Comparison of ENCODE assay signal across 14 cellular contexts in the genomic region with DNA sequence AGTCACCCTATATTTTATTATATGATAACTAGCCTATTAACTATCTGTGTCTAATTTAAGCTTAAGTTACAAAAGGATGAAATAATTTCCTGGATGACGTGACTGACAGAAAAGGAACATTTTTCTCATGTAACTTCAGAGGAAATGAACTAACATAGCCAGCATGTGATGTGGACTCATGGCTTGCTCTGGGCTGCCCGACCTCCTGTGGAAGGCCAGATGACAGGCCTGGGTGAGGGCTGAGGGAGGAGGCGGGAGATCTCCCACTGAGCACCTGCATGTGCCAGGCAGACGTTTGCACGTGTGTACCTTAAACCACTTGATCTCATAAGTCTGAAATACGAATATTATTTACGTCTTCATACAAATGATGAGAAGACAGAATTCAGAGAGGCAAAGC.
DNase-seq lines count a peak whose midpoint lies in the region; ATAC-seq lines count a peak whose summit lies in the region.
"Had no signal": no experiment of that assay in that cellular context is flagged by ENCODE, and none has a peak within 500 bp of the region (broad histone marks: within the 10 kb centered on the region; RNA-seq: fewer than 3 reads in every experiment).

No MANE protein-coding gene starts in this region.

- no peaks in the 10 kb centered on the region for H3K9me3 ChIP-seq in muscle layer of duodenum (ENCODE audit: control insufficient read depth in 1 of 2, low read length in 2 of 2)

- H3K4me3 ChIP-seq in muscle layer of duodenum (ENCODE audit: low read depth in 1 of 2, low read length in 2 of 2) = no peak overlapping the region

- no peak for DNase-seq in stimulated activated naive CD8-positive, alpha-beta T cell treated with anti-CD3 and anti-CD28 coated beads, Interleukin-15, Interleukin-2, amounts not matched to agents 100 U/mL and 50 U/mL, for 24 hours
- DNase-seq in stimulated activated naive CD8-positive, alpha-beta T cell treated with anti-CD3 and anti-CD28 coated beads, Interleukin-15, amount 100 ng/mL, for 72 hours = no peak
- DNase-seq in fibroblast of gingiva (ENCODE audit: low read depth) (peak; percentile 9), RPMI8226 (no peak), NCI-H187 (lab: John Stamatoyannopoulos, UW) (no peak)
- DNase-seq: DMS79 treated with DMSO at 0.1 percent for 48 hours, erythroblast, NCI-H2081, T1000 had no signal

- H3K27me3 ChIP-seq in muscle layer of duodenum (ENCODE audit: low read depth, low read length) = no peaks in the 10 kb centered on the region

- no peaks in the 10 kb centered on the region for H3K27me3 Mint-ChIP-seq in stimulated activated naive CD8-positive, alpha-beta T cell treated with anti-CD3 and anti-CD28 coated beads, Interleukin-15, amount 100 ng/mL, for 72 hours
- H3K27me3 Mint-ChIP-seq: IgD-negative memory B cell had no signal

- H3K4me3 Mint-ChIP-seq in stimulated activated naive CD8-positive, alpha-beta T cell treated with anti-CD3 and anti-CD28 coated beads, Interleukin-15, amount 100 ng/mL, for 72 hours = no peak overlapping the region

- no peak overlapping the region for H3K27ac Mint-ChIP-seq in stimulated activated naive CD8-positive, alpha-beta T cell treated with anti-CD3 and anti-CD28 coated beads, Interleukin-15, amount 100 ng/mL, for 72 hours
- H3K27ac Mint-ChIP-seq: IgD-negative memory B cell had no signal

- no peaks in the 10 kb centered on the region for H3K4me1 ChIP-seq in muscle layer of duodenum (ENCODE audit: control insufficient read depth in 1 of 2, insufficient read depth in 2 of 2, low read length in 2 of 2)
- H3K4me1 ChIP-seq: parathyroid adenoma had no signal

- ATAC-seq in stimulated activated naive CD8-positive, alpha-beta T cell treated with anti-CD3 and anti-CD28 coated beads, Interleukin-15, Interleukin-2, amounts not matched to agents 100 U/mL and 50 U/mL, for 24 hours = peak; percentile 32
- ATAC-seq in stimulated activated naive CD8-positive, alpha-beta T cell treated with anti-CD3 and anti-CD28 coated beads, Interleukin-15, amount 100 ng/mL, for 72 hours = no peak
- no peak for ATAC-seq in GM18907 (IDR thresholded peaks at IDR 0.05; ENCODE audit: unreplicated experiment)
- ATAC-seq in GM21360 (IDR thresholded peaks at IDR 0.05; ENCODE audit: unreplicated experiment) = no peak

- H3K4me1 Mint-ChIP-seq in stimulated activated naive CD8-positive, alpha-beta T cell treated with anti-CD3 and anti-CD28 coated beads, Interleukin-15, amount 100 ng/mL, for 72 hours = peaks cover 6% of the 10 kb centered on the region

- H3K27ac ChIP-seq in muscle layer of duodenum (ENCODE audit: low read length) = peak overlapping the region; percentile 39
- H3K27ac ChIP-seq: parathyroid adenoma had no signal

- peaks cover 22 to 84% of the 10 kb centered on the region in 2 donors for H3K36me3 ChIP-seq in muscle layer of duodenum (ENCODE audit: control insufficient read depth in 1 of 2, insufficient read depth in 2 of 2, low read length in 2 of 2)

- H3K9me3 Mint-ChIP-seq in stimulated activated naive CD8-positive, alpha-beta T cell treated with anti-CD3 and anti-CD28 coated beads, Interleukin-15, amount 100 ng/mL, for 72 hours = no peaks in the 10 kb centered on the region
- H3K9me3 Mint-ChIP-seq: IgD-negative memory B cell had no signal
